14 cellular contexts compared by ENCODE assay signal in genomic region chr3:68057637-68058320, GRCh38.
DNase-seq lines count a peak whose midpoint lies in the region; ATAC-seq and TF ChIP-seq lines count a peak whose summit lies in the region.
"Had no signal": no experiment of that assay in that cellular context is flagged by ENCODE, and none has a peak within 500 bp of the region (broad histone marks: within the 10 kb centered on the region; RNA-seq: fewer than 3 reads in every experiment).

No MANE protein-coding gene starts in this region.

- no peak for ATAC-seq in HG03571 (IDR thresholded peaks at IDR 0.05; ENCODE audit: unreplicated experiment)
- ATAC-seq in GM21447 (IDR thresholded peaks at IDR 0.05; ENCODE audit: unreplicated experiment) = no peak
- ATAC-seq in GM19351 (IDR thresholded peaks at IDR 0.05; ENCODE audit: unreplicated experiment) = no peak
- ATAC-seq: A549 had no signal

- no peak overlapping the region for H3K27ac ChIP-seq in testis
- H3K27ac ChIP-seq: A549, brain microvascular endothelial cell, GM23248 had no signal

- no peaks in the 10 kb centered on the region for H3K9me3 ChIP-seq in testis
- H3K9me3 ChIP-seq: A549 had no signal

- no peak for TF ChIP-seq POLR2A in testis (IDR thresholded peaks at IDR 0.05)

- no peak overlapping the region for H3K4me3 ChIP-seq in testis
- H3K4me3 ChIP-seq: A549, GM23248 had no signal

- intact Hi-C loops in testis (cut with DNase I; ENCODE audit: low total_unique reads) = no loop called here

- WGBS in testis, 2 donors = 65 to 68% methylated on average over 2 of the region's 2 CpGs

- no peaks in the 10 kb centered on the region for H3K36me3 ChIP-seq in testis (ENCODE audit: low read depth, missing control alignments)
- H3K36me3 ChIP-seq: brain microvascular endothelial cell had no signal

- no peaks in the 10 kb centered on the region for H3K4me1 ChIP-seq in testis

- TF ChIP-seq CTCF in testis (IDR thresholded peaks at IDR 0.05) = no peak

- H3K27me3 ChIP-seq in testis = no peaks in the 10 kb centered on the region
- H3K27me3 ChIP-seq: brain microvascular endothelial cell had no signal

- peak; percentile 13 to 17 for DNase-seq in activated CD8-positive, alpha-beta memory T cell treated with anti-CD3 and anti-CD28 coated beads for 1 hour (ENCODE audit: extremely low read depth in 1 of 2, low read depth in 1 of 2)
- DNase-seq in activated CD8-positive, alpha-beta memory T cell treated with anti-CD3 and anti-CD28 coated beads, Interleukin-2, amount 50 U/mL, for 48 hours = no peak
- peak; percentile 53 for DNase-seq in activated gamma-delta T cell treated with anti-CD3 and anti-CD28 coated beads, Interleukin-2, amount 50 U/mL, for 16 hours (ENCODE audit: low read depth)
- DNase-seq in stimulated activated CD4-positive, alpha-beta T cell treated with anti-CD3 and anti-CD28 coated beads, Interleukin-1b, Interleukin-23, amount 100 ng/mL, for 48 hours = peak; percentile 58
- DNase-seq in testis = no peak
- DNase-seq: brain microvascular endothelial cell, GM23248, Karpas-422, NCI-H69, nucleus accumbens had no signal

Comparison
In these comparisons a context has a peak if more than half of its experiments do, and no peak if none do; other contexts are left out.
1. DNase-seq: peak in activated CD8-positive, alpha-beta memory T cell treated with anti-CD3 and anti-CD28 coated beads for 1 hour (2 of 2), activated gamma-delta T cell treated with anti-CD3 and anti-CD28 coated beads, Interleukin-2, amount 50 U/mL, for 16 hours (single experiment) and stimulated activated CD4-positive, alpha-beta T cell treated with anti-CD3 and anti-CD28 coated beads, Interleukin-1b, Interleukin-23, amount 100 ng/mL, for 48 hours (single experiment); none in activated CD8-positive, alpha-beta memory T cell treated with anti-CD3 and anti-CD28 coated beads, Interleukin-2, amount 50 U/mL, for 48 hours (single experiment) and testis (single experiment).